ENCODE assay signal across 11 cellular contexts in genomic region chr14:79180656-79181055, GRCh38.
"Had no signal": no experiment of that assay in that cellular context is flagged by ENCODE, and none has a peak within 500 bp of the region (broad histone marks: within the 10 kb centered on the region; RNA-seq: fewer than 3 reads in every experiment).

No MANE protein-coding gene starts in this region.

- FAIRE-seq: H1, H54 had no signal

- DNase-seq: GM23248, GOT3, H7, H9, HCEC 1CT, HFFc6 had no signal

- H3K4me3 ChIP-seq: GM23248, GM23338, HAP-1 had no signal

- H3K4me2 ChIP-seq: GM23338 had no signal

- H2AFZ ChIP-seq: GM23248, GM23338 had no signal

- H3K27ac ChIP-seq: GM23248 had no signal

- H3K9me3 ChIP-seq: HAP-1 had no signal

- H3K4me1 ChIP-seq: HAP-1 had no signal

- ATAC-seq: GM23338, HCT116 had no signal

- H3K9ac ChIP-seq: GM23248 had no signal

- H3K36me3 ChIP-seq: HAP-1 had no signal
